2 cellular contexts compared by ENCODE assay signal in the genomic region with DNA sequence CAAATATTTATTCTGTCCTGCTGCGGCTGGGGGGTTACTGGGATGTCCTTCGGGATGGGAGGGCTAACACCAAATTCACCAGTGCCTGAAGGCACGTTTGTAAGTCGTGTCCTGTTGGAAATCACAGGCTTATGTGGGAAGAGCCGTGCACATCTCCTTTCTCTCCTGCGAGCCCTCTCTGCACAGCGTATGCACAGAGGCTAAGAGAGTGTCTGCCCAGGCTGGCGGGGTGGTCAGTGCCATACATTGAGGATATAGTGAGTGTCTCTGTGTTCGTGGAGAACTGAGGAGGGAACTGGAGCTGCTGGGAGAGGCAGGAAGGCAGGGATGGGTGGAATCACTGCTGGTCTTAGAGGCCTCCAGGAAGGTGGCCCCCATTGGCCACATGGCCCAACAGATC.
TF ChIP-seq lines count a peak whose summit lies in the region.

No MANE protein-coding gene starts in this region.

TF ChIP-seq in SK-N-SH, 30 proteins besides CTCF, POLR2A, EP300 and RAD21:
- TF ChIP-seq, protein P1, sequence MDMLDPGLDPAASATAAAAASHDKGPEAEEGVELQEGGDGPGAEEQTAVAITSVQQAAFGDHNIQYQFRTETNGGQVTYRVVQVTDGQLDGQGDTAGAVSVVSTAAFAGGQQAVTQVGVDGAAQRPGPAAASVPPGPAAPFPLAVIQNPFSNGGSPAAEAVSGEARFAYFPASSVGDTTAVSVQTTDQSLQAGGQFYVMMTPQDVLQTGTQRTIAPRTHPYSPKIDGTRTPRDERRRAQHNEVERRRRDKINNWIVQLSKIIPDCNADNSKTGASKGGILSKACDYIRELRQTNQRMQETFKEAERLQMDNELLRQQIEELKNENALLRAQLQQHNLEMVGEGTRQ (IDR thresholded peaks at IDR 0.05; ENCODE audit: borderline replicate concordance, low read depth, low read length) = no peak
- TF ChIP-seq YY1 (IDR thresholded peaks at IDR 0.05; ENCODE audit: low read depth) = no peak
TF ChIP-seq in SK-N-SH: peak in this region for 0.

TF ChIP-seq in SK-N-SH treated with all-trans-retinoic acid at 6 μM for 48 hours, 23 proteins besides CTCF, POLR2A, EP300 and RAD21:
- TF ChIP-seq, protein P2, sequence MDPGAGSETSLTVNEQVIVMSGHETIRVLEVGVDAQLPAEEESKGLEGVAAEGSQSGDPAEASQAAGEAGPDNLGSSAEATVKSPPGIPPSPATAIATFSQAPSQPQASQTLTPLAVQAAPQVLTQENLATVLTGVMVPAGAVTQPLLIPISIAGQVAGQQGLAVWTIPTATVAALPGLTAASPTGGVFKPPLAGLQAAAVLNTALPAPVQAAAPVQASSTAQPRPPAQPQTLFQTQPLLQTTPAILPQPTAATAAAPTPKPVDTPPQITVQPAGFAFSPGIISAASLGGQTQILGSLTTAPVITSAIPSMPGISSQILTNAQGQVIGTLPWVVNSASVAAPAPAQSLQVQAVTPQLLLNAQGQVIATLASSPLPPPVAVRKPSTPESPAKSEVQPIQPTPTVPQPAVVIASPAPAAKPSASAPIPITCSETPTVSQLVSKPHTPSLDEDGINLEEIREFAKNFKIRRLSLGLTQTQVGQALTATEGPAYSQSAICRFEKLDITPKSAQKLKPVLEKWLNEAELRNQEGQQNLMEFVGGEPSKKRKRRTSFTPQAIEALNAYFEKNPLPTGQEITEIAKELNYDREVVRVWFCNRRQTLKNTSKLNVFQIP (CRISPR knock-in tag; IDR thresholded peaks at IDR 0.05; ENCODE audit: borderline replicate concordance, low read depth) = no peak
- TF ChIP-seq ARNTL (CRISPR knock-in tag; IDR thresholded peaks at IDR 0.05; ENCODE audit: borderline replicate concordance, low read depth) (no peak), ZFP3 (CRISPR knock-in tag; IDR thresholded peaks at IDR 0.05) (no peak), ZNF565 (CRISPR knock-in tag; conservative IDR thresholded peaks at IDR 0.05; ENCODE audit: low read depth) (no peak), ZNF70 (CRISPR knock-in tag; IDR thresholded peaks at IDR 0.05) (no peak), ZNF8 (CRISPR knock-in tag; IDR thresholded peaks at IDR 0.05) (no peak), PPARA (CRISPR knock-in tag; IDR thresholded peaks at IDR 0.05; ENCODE audit: borderline replicate concordance) (no peak), CSRNP3 (CRISPR knock-in tag; IDR thresholded peaks at IDR 0.05) (no peak), ZC3H10 (CRISPR knock-in tag; IDR thresholded peaks at IDR 0.05) (no peak), TOX (CRISPR knock-in tag; IDR thresholded peaks at IDR 0.05; ENCODE audit: borderline replicate concordance) (no peak), SNAI2 (CRISPR knock-in tag; IDR thresholded peaks at IDR 0.05) (no peak), TCF4 (CRISPR knock-in tag; IDR thresholded peaks at IDR 0.05; ENCODE audit: borderline replicate concordance) (no peak)
